ENCODE assay signal across 8 cellular contexts in the genomic region with DNA sequence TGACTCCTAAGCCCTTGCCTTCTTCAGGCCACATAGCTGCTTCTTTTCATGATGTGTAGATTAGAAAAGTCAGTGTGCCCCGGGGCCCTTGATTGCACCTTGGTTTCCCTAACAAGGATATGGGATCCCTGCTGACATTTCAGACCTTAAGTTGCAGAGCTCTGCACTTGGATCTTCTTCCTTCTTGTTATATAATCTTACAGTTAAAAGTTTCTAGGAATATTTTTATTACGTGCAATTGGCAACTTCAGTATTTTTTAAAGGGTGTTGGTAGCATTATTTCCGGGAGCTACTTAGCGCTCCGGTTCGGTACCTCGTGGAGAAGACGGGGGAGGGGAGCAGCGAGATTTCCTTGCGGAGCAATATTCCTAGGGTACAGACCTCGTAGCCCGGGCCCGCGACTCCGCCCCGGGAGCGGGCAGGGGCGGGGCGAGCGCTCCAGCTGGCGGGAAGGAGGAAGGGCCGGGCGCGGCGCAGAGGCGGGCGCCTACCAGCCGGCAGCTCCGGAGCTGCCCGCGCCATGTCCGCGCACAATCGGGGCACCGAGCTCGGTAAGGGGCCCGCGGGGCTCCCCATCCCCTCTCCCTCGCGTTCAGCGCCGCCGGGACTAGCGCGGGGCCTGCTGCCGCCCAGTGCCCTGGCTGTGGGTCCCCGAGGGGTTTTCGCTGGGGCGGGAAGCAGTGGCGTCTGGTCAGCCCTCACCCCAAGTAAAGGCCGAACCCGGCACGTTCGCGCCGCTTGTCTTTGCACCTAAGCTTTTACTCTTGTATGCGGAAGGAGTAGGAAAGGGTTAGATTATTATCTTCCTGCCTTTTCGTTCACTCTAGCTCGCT. TPM values are rescaled to one million over a fixed set of nuclear protein-coding genes. Genes with fewer than 3 reads are reported as not detected.
DNase-seq lines count a peak whose midpoint lies in the region; ATAC-seq and TF ChIP-seq lines count a peak whose summit lies in the region.

A gene (plus strand): TSS at position 469 of the 833 bp plus-strand sequence. CDS start 52 bp downstream, at position 521.

- DNase-seq in GM13977 (ENCODE audit: low spot score) (peak; percentile 74), NCI-H128 (lab: John Stamatoyannopoulos, UW; ENCODE audit: unreplicated experiment) (peak; percentile 80), ascending aorta (ENCODE audit: low spot score in 2 of 2) (peak; percentile 19 to 87), hepatic stellate cell (ENCODE audit: low spot score) (peak; percentile 74), retina (peak; percentile 94), cortex of kidney (lab: John Stamatoyannopoulos, UW) (no peak)

- no peaks in the 10 kb centered on the region for H3K9me3 ChIP-seq in ascending aorta

- H3K27me3 ChIP-seq in ascending aorta: no peaks in the 10 kb centered on the region

- peak; percentile 96 for ATAC-seq in HG02759 (IDR thresholded peaks at IDR 0.05; ENCODE audit: unreplicated experiment)

- intact Hi-C loops in T-helper 2 cell treated with Interferon-gamma antibody and Interleukin-4, amounts not matched to agents 100 ng/mL and 5 ng/mL, for 36 hours (cut with micrococcal nuclease): loop anchor here (1.0 kb wide), 1 partner anchor 29 kb away; a partner anchor contains a TSS
- intact Hi-C loops in ascending aorta (cut with DNase I): no loop called here

- no peaks in the 10 kb centered on the region for H3K36me3 ChIP-seq in ascending aorta

- peak within 1 kb of the TSS; percentile 89 to 94 for H3K27ac ChIP-seq in ascending aorta

- no peak for TF ChIP-seq CTCF in GM13977 (IDR thresholded peaks at IDR 0.05; ENCODE audit: extremely low read depth, insufficient read depth, missing control alignments)
- TF ChIP-seq CTCF in ascending aorta (IDR thresholded peaks at IDR 0.05): no peak

- H3K4me3 ChIP-seq in ascending aorta: peak within 1 kb of the TSS; percentile 78 to 90

- no peaks in the 10 kb centered on the region for H3K4me1 ChIP-seq in ascending aorta

- in situ Hi-C loops in GM13977 (cut with MboI; ENCODE audit: low pct_unique_long_range_greater_than_20kb, low sequenced_read_pairs, unreplicated experiment): loop anchor here (25.0 kb wide), 1 partner anchor 451 kb away; no protein-coding TSS in a partner anchor

RNA-seq across cellular contexts. Expression of the gene that starts here (rescaled TPM):
- 19.8 and 20.4 TPM in 2 replicates for total RNA-seq in T-helper 2 cell treated with Interferon-gamma antibody and Interleukin-4, amounts not matched to agents 100 ng/mL and 5 ng/mL, for 36 hours
- total RNA-seq in ascending aorta: 5.6 TPM
